Comparison of ENCODE assay signal across 8 cellular contexts in the genomic region with DNA sequence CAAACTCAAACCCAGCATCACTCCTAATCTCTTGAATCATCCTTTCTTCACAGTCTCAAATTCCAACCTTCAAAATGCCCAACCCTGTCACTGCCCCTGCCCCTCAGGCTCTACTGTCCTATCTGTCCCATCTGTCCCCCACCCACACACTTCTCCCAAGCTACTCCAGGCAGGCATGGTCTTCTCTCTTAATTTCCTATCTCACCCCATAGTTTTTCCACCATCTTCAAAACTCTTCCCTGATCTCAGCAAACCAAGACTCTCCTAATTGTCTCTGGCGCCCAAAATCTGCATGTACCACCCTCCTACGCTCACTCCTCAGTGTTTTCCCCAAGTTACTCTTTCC. TPM values are rescaled to one million over a fixed set of nuclear protein-coding genes. Genes with fewer than 3 reads are reported as not detected.
A peak's percentile ranks its signal among the peaks of the same experiment; 100 is the strongest.
DNase-seq lines count a peak whose midpoint lies in the region; ATAC-seq, FAIRE-seq and TF ChIP-seq lines count a peak whose summit lies in the region.

No MANE protein-coding gene starts in this region.

- H3K27ac ChIP-seq in OCI-LY7 (ENCODE audit: low read depth, low read length, poor library complexity, severe bottlenecking) (peak overlapping the region; percentile 53), endothelial cell of umbilical vein (ENCODE audit: insufficient read depth, low read depth, low read length) (peak overlapping the region; percentile 87), osteoblast (ENCODE audit: low read depth, low read length) (peak overlapping the region; percentile 67)

- peak overlapping the region; percentile 93 for H3K27ac Mint-ChIP-seq in Caco-2 (ENCODE audit: unreplicated experiment)

- intact Hi-C loops in Caco-2 (cut with micrococcal nuclease; ENCODE audit: unreplicated experiment), result loop anchor here (5.0 kb wide), 1 partner anchor 216 kb away; a partner anchor contains a TSS
- intact Hi-C loops in OCI-LY7 (cut with micrococcal nuclease; ENCODE audit: unreplicated experiment), result loop anchor here (5.0 kb wide), 1 partner anchor 216 kb away; a partner anchor contains a TSS
- intact Hi-C loops in endothelial cell of umbilical vein (cut with micrococcal nuclease), result loop anchor here (2.0 kb wide), 1 partner anchor 14 kb away; no protein-coding TSS in a partner anchor

- no peak for FAIRE-seq in endothelial cell of umbilical vein (lab: Jason Lieb, UNC)

- H3K79me2 ChIP-seq in OCI-LY7 (ENCODE audit: insufficient read depth, low read depth, low read length) (peaks cover 50% of the 10 kb centered on the region; the same call in 1 of the 2 replicates), endothelial cell of umbilical vein (ENCODE audit: control insufficient read depth, insufficient read depth, low read length) (peaks cover 47% of the 10 kb centered on the region), osteoblast (ENCODE audit: insufficient read depth, low read length) (peaks cover 49% of the 10 kb centered on the region)

- H3K9me2 ChIP-seq in OCI-LY7 (ENCODE audit: insufficient read depth, low read length), result no peaks in the 10 kb centered on the region

- H3K9me3 ChIP-seq in Caco-2 (no peaks in the 10 kb centered on the region), OCI-LY7 (ENCODE audit: low read length) (no peaks in the 10 kb centered on the region), endothelial cell of umbilical vein (replicated peaks; ENCODE audit: control insufficient read depth, insufficient read depth, low read length) (no peaks in the 10 kb centered on the region), osteoblast (ENCODE audit: low read depth, low read length) (no peaks in the 10 kb centered on the region)

- POLR2A ChIA-PET in Caco-2 (lab: Charles Lee), result interaction anchor here (0.5 to 1.8 kb wide), 3 partner anchors 16 to 778 kb away, joined by 3 to 13 read pairs (median 3); no protein-coding TSS in a partner anchor
- POLR2A ChIA-PET in OCI-LY7 (lab: Charles Lee), result interaction anchor here (0.9 to 1.6 kb wide), 5 partner anchors 9 to 284 kb away, joined by 3 to 8 read pairs (median 3); no protein-coding TSS in a partner anchor
- POLR2A ChIA-PET in endothelial cell of umbilical vein (lab: Charles Lee), result interaction anchor here (0.6 kb wide), 1 partner anchor 49 kb away, joined by 3 read pairs; no protein-coding TSS in a partner anchor

- H3K4me3 Mint-ChIP-seq in Caco-2 (ENCODE audit: unreplicated experiment), result peak overlapping the region; percentile 95

- H3K4me2 ChIP-seq in OCI-LY7 (ENCODE audit: low read length) (peak overlapping the region; percentile 80), endothelial cell of umbilical vein (ENCODE audit: insufficient read depth, low read length) (peak overlapping the region; percentile 70), osteoblast (ENCODE audit: insufficient read depth, low read length) (peak overlapping the region; percentile 78)

- no peak for DNase-seq in Caco-2
- DNase-seq in OCI-LY7 (ENCODE audit: low spot score), result no peak
- peak; percentile 3 for DNase-seq in endothelial cell of umbilical vein (ENCODE audit: low read depth, low spot score)
- DNase-seq in osteoblast (ENCODE audit: insufficient read length, low spot score, missing footprints), result no peak
- DNase-seq in stimulated activated naive CD4-positive, alpha-beta T cell treated with Interleukin-2 at 50 U/mL for 16 hours (lab: John Stamatoyannopoulos, UW), result no peak
- no peak for DNase-seq in NCI-H1048 (lab: John Stamatoyannopoulos, UW)
- no peak for DNase-seq in AG08396 (ENCODE audit: low spot score)

- H3K4me3 ChIP-seq in Caco-2 (ENCODE audit: low read depth, low read length) (peak overlapping the region; percentile 67), OCI-LY7 (ENCODE audit: low read depth, low read length, poor library complexity, severe bottlenecking) (peak overlapping the region; percentile 75), endothelial cell of umbilical vein (replicated peaks in 1 of 3; ENCODE audit: insufficient read depth in 1 of 3, low read depth in 1 of 3, low read length in 3 of 3) (peak overlapping the region; percentile 43 to 95 (median 86)), osteoblast (ENCODE audit: insufficient read depth, low read length) (peak overlapping the region; percentile 82)

- H2AFZ ChIP-seq in OCI-LY7 (ENCODE audit: low read length) (peak overlapping the region; percentile 72; the same call in 1 of the 2 replicates), endothelial cell of umbilical vein (ENCODE audit: low read depth, low read length) (peak overlapping the region; percentile 71), osteoblast (ENCODE audit: low read length) (peak overlapping the region; percentile 53)

- H3K27me3 ChIP-seq in Caco-2 (replicated peaks; ENCODE audit: control insufficient read depth, insufficient read depth, low read length) (no peaks in the 10 kb centered on the region), endothelial cell of umbilical vein (ENCODE audit: control insufficient read depth in 2 of 2, insufficient read depth in 2 of 2, low read length in 2 of 2) (no peaks in the 10 kb centered on the region), osteoblast (ENCODE audit: insufficient read depth, low read length) (no peaks in the 10 kb centered on the region)

- H4K20me1 ChIP-seq in OCI-LY7 (ENCODE audit: insufficient read depth, low read length) (no peaks in the 10 kb centered on the region), endothelial cell of umbilical vein (replicated peaks; ENCODE audit: control insufficient read depth, extremely low read depth, insufficient read depth, low read length) (no peaks in the 10 kb centered on the region), osteoblast (ENCODE audit: insufficient read depth, low read length) (peaks cover 6% of the 10 kb centered on the region)

- H3K9me3 Mint-ChIP-seq in Caco-2 (ENCODE audit: unreplicated experiment), result no peaks in the 10 kb centered on the region

- H3K36me3 ChIP-seq in Caco-2 (ENCODE audit: control insufficient read depth, insufficient read depth, low read length) (no peaks in the 10 kb centered on the region), OCI-LY7 (ENCODE audit: insufficient read depth, low read length) (no peaks in the 10 kb centered on the region), endothelial cell of umbilical vein (ENCODE audit: control insufficient read depth in 2 of 2, extremely low read depth in 1 of 2, insufficient read depth in 2 of 2, low read length in 2 of 2) (no peaks in the 10 kb centered on the region), osteoblast (ENCODE audit: insufficient read depth, low read length) (no peaks in the 10 kb centered on the region)

- peak overlapping the region; percentile 94 for H3K9ac ChIP-seq in endothelial cell of umbilical vein (replicated peaks; ENCODE audit: extremely low read depth, insufficient read depth, low read length)

- no peak for ATAC-seq in HG03108 (IDR thresholded peaks at IDR 0.05; ENCODE audit: unreplicated experiment)

- H3K27me3 Mint-ChIP-seq in Caco-2 (ENCODE audit: insufficient read depth, unreplicated experiment), result no peaks in the 10 kb centered on the region

- H3K4me1 ChIP-seq in Caco-2 (peaks cover 5% of the 10 kb centered on the region; the same call in 1 of the 2 replicates), OCI-LY7 (ENCODE audit: insufficient read depth, low read length, poor library complexity, severe bottlenecking) (peaks cover 9% of the 10 kb centered on the region), endothelial cell of umbilical vein (ENCODE audit: control insufficient read depth, extremely low read depth, insufficient read depth, low read length) (peaks cover 12% of the 10 kb centered on the region), osteoblast (ENCODE audit: insufficient read depth, low read length) (no peaks in the 10 kb centered on the region)

- BruUV-seq in Caco-2 (replicated peaks; lab: Mats Ljungman, UMichigan), result no TSS peak
- no TSS peak for BruUV-seq in OCI-LY7 (replicated peaks; lab: Mats Ljungman, UMichigan)
- no TSS peak for BruUV-seq in endothelial cell of umbilical vein (replicated peaks; lab: Mats Ljungman, UMichigan)

- no peaks in the 10 kb centered on the region for H3K9me1 ChIP-seq in endothelial cell of umbilical vein (replicated peaks; ENCODE audit: control insufficient read depth, extremely low read depth, insufficient read depth, low read length)

- H3K4me1 Mint-ChIP-seq in Caco-2 (ENCODE audit: low read depth, unreplicated experiment), result no peaks in the 10 kb centered on the region

- CTCF ChIA-PET in Caco-2 (lab: Charles Lee) (interaction anchor here (0.7 to 1.8 kb wide), 2 partner anchors 16 to 18 kb away, joined by 3 to 6 read pairs; no protein-coding TSS in a partner anchor), OCI-LY7 (lab: Charles Lee; ENCODE audit: unreplicated experiment) (interaction anchor here (0.7 kb wide), 1 partner anchor 18 kb away, joined by 3 read pairs; no protein-coding TSS in a partner anchor), endothelial cell of umbilical vein (lab: Charles Lee) (interaction anchor here (0.6 to 2.1 kb wide), 2 partner anchors 14 to 17 kb away, joined by 3 to 7 read pairs; no protein-coding TSS in a partner anchor)

- no peak for TF ChIP-seq POLR2A in endothelial cell of umbilical vein (IDR thresholded peaks at IDR 0.05; ENCODE audit: low read depth, low read length)

- no peak for TF ChIP-seq CTCF in Caco-2 (IDR thresholded peaks at IDR 0.05; ENCODE audit: insufficient read depth in 1 of 2, low read depth in 1 of 2, low read length in 1 of 2, severe bottlenecking in 1 of 2, unreplicated experiment in 1 of 2)
- no peak for TF ChIP-seq CTCF in OCI-LY7 (conservative IDR thresholded peaks at IDR 0.05; ENCODE audit: low read length)
- TF ChIP-seq CTCF in endothelial cell of umbilical vein (IDR thresholded peaks at IDR 0.05; ENCODE audit: extremely low read depth in 1 of 2, insufficient read depth in 1 of 2, low read depth in 1 of 2, low read length in 2 of 2), result no peak
- no peak for TF ChIP-seq CTCF in osteoblast (IDR thresholded peaks at IDR 0.05; ENCODE audit: extremely low read depth, low read depth, low read length)

- dilution Hi-C loops in endothelial cell of umbilical vein (cut with MboI; ENCODE audit: extremely low pct_ligation_motif_present, low sequenced_read_pairs), result no loop called here

- H3K36me3 Mint-ChIP-seq in Caco-2 (ENCODE audit: insufficient read depth, unreplicated experiment), result peaks cover 10% of the 10 kb centered on the region

TF ChIP-seq in endothelial cell of umbilical vein, 7 proteins besides CTCF, POLR2A, EP300 and RAD21 (continues in another document):
- TF ChIP-seq EZH2 (IDR thresholded peaks at IDR 0.05; ENCODE audit: borderline replicate concordance, low read depth, low read length, severe bottlenecking), result no peak

RNA-seq across cellular contexts. Expression of a gene that starts 0.6 kb away (rescaled TPM):
- total RNA-seq in Caco-2 (2022), result 101 and 119 TPM in 2 replicates
- total RNA-seq in OCI-LY7 (2014; rRNA removed; shearing (Covaris generic)), result 12.2 and 17.9 TPM in 2 replicates
- total RNA-seq in OCI-LY7 (2022), result 39.6 and 45.2 TPM in 2 replicates
- total RNA-seq in endothelial cell of umbilical vein, result 128 and 135 TPM in 2 replicates
- 104 and 108 TPM in 2 replicates for polyA plus RNA-seq in endothelial cell of umbilical vein
- 92.3 and 105 TPM in 2 replicates for polyA plus RNA-seq in endothelial cell of umbilical vein (2011; cell fraction: cytosol; rRNA removed)
- polyA plus RNA-seq in endothelial cell of umbilical vein (2011; cell fraction: nucleus; rRNA removed), result 52.6 and 59.5 TPM in 2 replicates
- 167 and 170 TPM in 2 replicates for polyA plus RNA-seq in endothelial cell of umbilical vein (2012)
- polyA minus RNA-seq in endothelial cell of umbilical vein, result 114 and 129 TPM in 2 replicates
- polyA minus RNA-seq in endothelial cell of umbilical vein (2011; cell fraction: cytosol; rRNA and poly(A)+ RNA removed), result 39.7 TPM
- 46.2 and 64.7 TPM in 2 replicates for polyA minus RNA-seq in endothelial cell of umbilical vein (2011; cell fraction: nucleus; rRNA and poly(A)+ RNA removed)
- 237 and 294 TPM in 2 replicates for total RNA-seq in osteoblast
